9 cellular contexts compared by ENCODE assay signal in genomic region chr1:234755449-234755863, GRCh38.
DNase-seq lines count a peak whose midpoint lies in the region; ATAC-seq lines count a peak whose summit lies in the region.
"Had no signal": no experiment of that assay in that cellular context is flagged by ENCODE, and none has a peak within 500 bp of the region (broad histone marks: within the 10 kb centered on the region; RNA-seq: fewer than 3 reads in every experiment).

No MANE protein-coding gene starts in this region.

- DNase-seq in AML-193 (lab: John Stamatoyannopoulos, UW) = peak; percentile 48 to 53
- DNase-seq in NCI-H187 (lab: John Stamatoyannopoulos, UW) = peak; percentile 20 to 40
- peak; percentile 65 for DNase-seq in astrocyte of the hippocampus (ENCODE audit: low read depth, low spot score)
- DNase-seq in midbrain (lab: John Stamatoyannopoulos, UW) = peak; percentile 87
- no peak for DNase-seq in stimulated activated CD4-positive, alpha-beta T cell treated with anti-CD3 and anti-CD28 coated beads, Interleukin-15, amount 100 ng/mL, for 24 hours
- no peak for DNase-seq in activated CD4-positive, alpha-beta T cell treated with anti-CD3 and anti-CD28 coated beads, Interleukin-2, amount 50 U/mL, for 4 hours
- DNase-seq: activated B cell treated with CpG ODN at 0.5 μM for 24 hours had no signal

- no peak for ATAC-seq in GM18519 (IDR thresholded peaks at IDR 0.05; ENCODE audit: low FRiP score, unreplicated experiment)
- no peak for ATAC-seq in HG03045 (IDR thresholded peaks at IDR 0.05; ENCODE audit: unreplicated experiment)

Comparison
In these comparisons a context has a peak if more than half of its experiments do, and no peak if none do; other contexts are left out.
1. DNase-seq: peak in AML-193 (2 of 2), NCI-H187 (2 of 2), astrocyte of the hippocampus (single experiment) and midbrain (single experiment); none in stimulated activated CD4-positive, alpha-beta T cell treated with anti-CD3 and anti-CD28 coated beads, Interleukin-15, amount 100 ng/mL, for 24 hours (single experiment) and activated CD4-positive, alpha-beta T cell treated with anti-CD3 and anti-CD28 coated beads, Interleukin-2, amount 50 U/mL, for 4 hours (0 of 2).